10 cellular contexts compared by ENCODE assay signal in genomic region chr10:99555371-99556224, GRCh38. TPM values are rescaled to one million over a fixed set of nuclear protein-coding genes. Genes with fewer than 3 reads are reported as not detected.
DNase-seq lines count a peak whose midpoint lies in the region; ATAC-seq and TF ChIP-seq lines count a peak whose summit lies in the region.
"Had no signal": no experiment of that assay in that cellular context is flagged by ENCODE, and none has a peak within 500 bp of the region (broad histone marks: within the 10 kb centered on the region; RNA-seq: fewer than 3 reads in every experiment).

No MANE protein-coding gene starts in this region.

- peaks cover 4% of the 10 kb centered on the region for H3K4me1 Mint-ChIP-seq in stimulated activated effector memory CD8-positive, alpha-beta T cell treated with anti-CD3 and anti-CD28 coated beads, Interleukin-12 subunit alpha, Interleukin-12 subunit beta, amount 100 ng/mL, for 72 hours
- H3K4me1 Mint-ChIP-seq in mesothelial cell of epicardium (no peaks in the 10 kb centered on the region), chondrocyte (ENCODE audit: low read depth) (no peaks in the 10 kb centered on the region)

- no peaks in the 10 kb centered on the region for H3K36me3 Mint-ChIP-seq in activated naive CD4-positive, alpha-beta T cell treated with anti-CD3 and anti-CD28 coated beads, Interleukin-2, amount 50 U/mL, for 72 hours
- H3K36me3 Mint-ChIP-seq in stimulated activated effector memory CD8-positive, alpha-beta T cell treated with anti-CD3 and anti-CD28 coated beads, Interleukin-12 subunit alpha, Interleukin-12 subunit beta, amount 100 ng/mL, for 72 hours, result no peaks in the 10 kb centered on the region
- H3K36me3 Mint-ChIP-seq in mesothelial cell of epicardium (no peaks in the 10 kb centered on the region), chondrocyte (ENCODE audit: low read depth) (no peaks in the 10 kb centered on the region)

- TF ChIP-seq CTCF in mesothelial cell of epicardium (IDR thresholded peaks at IDR 0.05; ENCODE audit: unreplicated experiment), result no peak
- no peak for TF ChIP-seq CTCF in chondrocyte (IDR thresholded peaks at IDR 0.05)

- no peaks in the 10 kb centered on the region for H3K9me3 Mint-ChIP-seq in activated naive CD4-positive, alpha-beta T cell treated with anti-CD3 and anti-CD28 coated beads, Interleukin-2, amount 50 U/mL, for 72 hours
- H3K9me3 Mint-ChIP-seq in stimulated activated effector memory CD8-positive, alpha-beta T cell treated with anti-CD3 and anti-CD28 coated beads, Interleukin-12 subunit alpha, Interleukin-12 subunit beta, amount 100 ng/mL, for 72 hours, result no peaks in the 10 kb centered on the region
- H3K9me3 Mint-ChIP-seq in mesothelial cell of epicardium, result no peaks in the 10 kb centered on the region
- no peaks in the 10 kb centered on the region for H3K9me3 Mint-ChIP-seq in chondrocyte (ENCODE audit: low read depth)

- no peak overlapping the region for H3K4me3 Mint-ChIP-seq in stimulated activated effector memory CD8-positive, alpha-beta T cell treated with anti-CD3 and anti-CD28 coated beads, Interleukin-12 subunit alpha, Interleukin-12 subunit beta, amount 100 ng/mL, for 72 hours
- H3K4me3 Mint-ChIP-seq in mesothelial cell of epicardium, result no peak overlapping the region
- H3K4me3 Mint-ChIP-seq in chondrocyte (ENCODE audit: unreplicated experiment), result no peak overlapping the region

- peaks cover 79% of the 10 kb centered on the region for H3K27me3 Mint-ChIP-seq in mesothelial cell of epicardium (ENCODE audit: low read depth)
- H3K27me3 Mint-ChIP-seq in chondrocyte (ENCODE audit: low read depth), result peaks cover 67% of the 10 kb centered on the region

- H3K27ac Mint-ChIP-seq in activated naive CD4-positive, alpha-beta T cell treated with anti-CD3 and anti-CD28 coated beads, Interleukin-2, amount 50 U/mL, for 72 hours, result no peak overlapping the region
- H3K27ac Mint-ChIP-seq in stimulated activated effector memory CD8-positive, alpha-beta T cell treated with anti-CD3 and anti-CD28 coated beads, Interleukin-12 subunit alpha, Interleukin-12 subunit beta, amount 100 ng/mL, for 72 hours, result no peak overlapping the region
- H3K27ac Mint-ChIP-seq in mesothelial cell of epicardium, result no peak overlapping the region
- H3K27ac Mint-ChIP-seq in chondrocyte (ENCODE audit: unreplicated experiment), result no peak overlapping the region

- DNase-seq in activated naive CD4-positive, alpha-beta T cell treated with anti-CD3 and anti-CD28 coated beads, Interleukin-2, amount 50 U/mL, for 72 hours (ENCODE audit: low spot score in 2 of 2), result no peak
- DNase-seq in activated naive CD4-positive, alpha-beta T cell treated with Interleukin-2 at 50 U/mL for 16 hours, result no peak
- DNase-seq in stimulated activated effector memory CD8-positive, alpha-beta T cell treated with anti-CD3 and anti-CD28 coated beads, Interleukin-12 subunit alpha, Interleukin-12 subunit beta, amount 100 ng/mL, for 72 hours (ENCODE audit: low spot score in 2 of 2), result peak in 1 of 2 donors; percentile 62
- DNase-seq in mesothelial cell of epicardium (ENCODE audit: low spot score in 2 of 2, unreplicated experiment in 2 of 2) (no peak), SKM-1 (lab: John Stamatoyannopoulos, UW; ENCODE audit: unreplicated experiment) (no peak), chondrocyte (ENCODE audit: low spot score) (no peak)
- DNase-seq: NCI-H2081 treated with DMSO at 0.1 percent for 48 hours had no signal

- ATAC-seq in activated naive CD4-positive, alpha-beta T cell treated with anti-CD3 and anti-CD28 coated beads, Interleukin-2, amount 50 U/mL, for 72 hours, result peak; percentile 86 to 93
- ATAC-seq in HG02610 (IDR thresholded peaks at IDR 0.05; ENCODE audit: unreplicated experiment) (peak; percentile 93), HG03558 (IDR thresholded peaks at IDR 0.05; ENCODE audit: extremely low read depth, unreplicated experiment) (peak; percentile 81)
- peak; percentile 93 for ATAC-seq in stimulated activated effector memory CD8-positive, alpha-beta T cell treated with anti-CD3 and anti-CD28 coated beads, Interleukin-12 subunit alpha, Interleukin-12 subunit beta, amount 100 ng/mL, for 72 hours

RNA-seq across cellular contexts. Expression of gene NKX2-3, which starts 22.9 kb away (rescaled TPM):
- total RNA-seq in activated naive CD4-positive, alpha-beta T cell treated with anti-CD3 and anti-CD28 coated beads, Interleukin-2, amount 50 U/mL, for 72 hours, result not detected
- total RNA-seq in mesothelial cell of epicardium, result not detected in 3 replicates
- not detected in 3 replicates for total RNA-seq in chondrocyte
- total RNA-seq: T-helper 1 cell treated with Interleukin-12 subunit alpha and Interleukin-12 subunit beta and Interleukin-4 antibody, amounts not matched to agents 30 ng/mL and 1 ng/mL, for 36 hours had no signal
